ENCODE assay signal across 8 cellular contexts in the genomic region with DNA sequence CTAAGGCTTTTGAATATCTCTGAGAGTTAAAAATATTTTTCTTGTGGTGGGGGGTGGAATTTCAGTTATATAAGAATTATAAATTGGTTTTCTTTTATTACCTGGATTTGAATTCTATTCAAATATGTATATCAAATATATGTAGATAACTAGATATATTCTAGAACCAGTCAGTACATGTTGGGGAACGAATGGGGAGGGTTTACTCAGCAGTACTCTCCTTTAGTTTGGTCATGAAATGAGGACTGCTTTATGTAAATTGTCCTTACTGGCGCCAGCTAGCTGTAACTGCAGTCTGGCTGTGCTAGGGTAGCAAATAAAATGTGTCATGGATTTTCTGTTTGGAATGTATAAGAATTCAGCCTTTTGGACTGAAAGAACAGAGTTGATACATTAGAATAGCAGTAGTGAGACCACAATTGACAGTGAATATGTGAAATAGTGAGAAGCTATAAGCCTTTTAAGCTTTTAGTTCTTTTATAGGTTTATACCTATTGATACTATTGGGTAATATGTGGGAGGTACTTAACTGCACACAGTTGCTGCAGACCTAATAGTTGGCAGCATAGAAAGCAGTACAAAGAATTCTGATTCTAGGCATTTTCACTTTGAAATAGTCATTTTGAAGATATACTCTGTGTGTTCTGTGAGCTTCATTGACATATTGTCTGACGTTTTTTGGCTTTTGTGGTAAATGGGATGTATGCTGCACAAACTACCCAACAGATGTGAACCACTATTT. TPM values are rescaled to one million over a fixed set of nuclear protein-coding genes. Genes with fewer than 3 reads are reported as not detected.
DNase-seq lines count a peak whose midpoint lies in the region; ATAC-seq and TF ChIP-seq lines count a peak whose summit lies in the region.

No MANE protein-coding gene starts in this region.

- POLR2A ChIA-PET in activated CD8-positive, alpha-beta T cell treated with anti-CD3 and anti-CD28 coated beads for 36 hours (lab: Charles Lee) = interaction anchor here (0.6 to 2.4 kb wide), 11 partner anchors 9 to 1676 kb away, joined by 3 to 16 read pairs (median 4); a partner anchor contains a TSS

- DNase-seq in COLO829 (ENCODE audit: low spot score) = peak; percentile 66
- DNase-seq in NCI-H2171 (lab: John Stamatoyannopoulos, UW) = peak; percentile 32
- peak; percentile 66 for DNase-seq in activated CD8-positive, alpha-beta T cell treated with anti-CD3 and anti-CD28 coated beads for 36 hours
- DNase-seq in fibroblast of villous mesenchyme (ENCODE audit: low read depth) = peak; percentile 83
- peak; percentile 51 for DNase-seq in non-pigmented ciliary epithelial cell (ENCODE audit: low read depth)
- DNase-seq in ecto neural progenitor cell (ENCODE audit: low spot score) = no peak

- peak overlapping the region; percentile 99 for H3K27ac Mint-ChIP-seq in activated CD8-positive, alpha-beta T cell treated with anti-CD3 and anti-CD28 coated beads for 36 hours

- H3K36me3 Mint-ChIP-seq in activated CD8-positive, alpha-beta T cell treated with anti-CD3 and anti-CD28 coated beads for 36 hours (ENCODE audit: low read depth) = peaks cover 60% of the 10 kb centered on the region

- TF ChIP-seq CTCF in activated CD8-positive, alpha-beta T cell treated with anti-CD3 and anti-CD28 coated beads for 36 hours (IDR thresholded peaks at IDR 0.05) = no peak
- no peak for TF ChIP-seq CTCF in fibroblast of villous mesenchyme (IDR thresholded peaks at IDR 0.05; ENCODE audit: insufficient read depth, low read depth, low read length)

- H3K4me3 Mint-ChIP-seq in activated CD8-positive, alpha-beta T cell treated with anti-CD3 and anti-CD28 coated beads for 36 hours = peak overlapping the region; percentile 85

- CTCF ChIA-PET in activated CD8-positive, alpha-beta T cell treated with anti-CD3 and anti-CD28 coated beads for 36 hours (lab: Charles Lee) = interaction anchor here (0.8 to 3.1 kb wide), 11 partner anchors 10 to 156 kb away, joined by 3 to 28 read pairs (median 5); a partner anchor contains a TSS

- H3K27me3 Mint-ChIP-seq in activated CD8-positive, alpha-beta T cell treated with anti-CD3 and anti-CD28 coated beads for 36 hours = no peaks in the 10 kb centered on the region

- H3K4me3 ChIP-seq in fibroblast of villous mesenchyme (ENCODE audit: low read depth, low read length) = no peak overlapping the region

- peaks cover 6% of the 10 kb centered on the region for H3K9me3 Mint-ChIP-seq in activated CD8-positive, alpha-beta T cell treated with anti-CD3 and anti-CD28 coated beads for 36 hours

- peaks cover 78% of the 10 kb centered on the region for H3K4me1 Mint-ChIP-seq in activated CD8-positive, alpha-beta T cell treated with anti-CD3 and anti-CD28 coated beads for 36 hours (ENCODE audit: low read depth)

- ATAC-seq in GM18873 (IDR thresholded peaks at IDR 0.05; ENCODE audit: low FRiP score, unreplicated experiment) = peak; percentile 75
- peak; percentile 51 for ATAC-seq in HG03064 (IDR thresholded peaks at IDR 0.05; ENCODE audit: low read depth, unreplicated experiment)
- peak; percentile 75 for ATAC-seq in activated CD8-positive, alpha-beta T cell treated with anti-CD3 and anti-CD28 coated beads for 36 hours

- intact Hi-C loops in activated CD8-positive, alpha-beta T cell treated with anti-CD3 and anti-CD28 coated beads for 36 hours (cut with micrococcal nuclease) = loop anchor here (1.0 to 10.0 kb wide), 4 partner anchors 9 to 560 kb away; a partner anchor contains a TSS

RNA-seq across cellular contexts. Expression of a gene that starts 29.0 kb away (rescaled TPM):
- total RNA-seq in activated CD8-positive, alpha-beta T cell treated with anti-CD3 and anti-CD28 coated beads for 36 hours = 100 to 1,000 TPM; 101 to 107 TPM
- total RNA-seq in fibroblast of villous mesenchyme = 23.8 and 33.2 TPM in 2 replicates
